In the genomic region with DNA sequence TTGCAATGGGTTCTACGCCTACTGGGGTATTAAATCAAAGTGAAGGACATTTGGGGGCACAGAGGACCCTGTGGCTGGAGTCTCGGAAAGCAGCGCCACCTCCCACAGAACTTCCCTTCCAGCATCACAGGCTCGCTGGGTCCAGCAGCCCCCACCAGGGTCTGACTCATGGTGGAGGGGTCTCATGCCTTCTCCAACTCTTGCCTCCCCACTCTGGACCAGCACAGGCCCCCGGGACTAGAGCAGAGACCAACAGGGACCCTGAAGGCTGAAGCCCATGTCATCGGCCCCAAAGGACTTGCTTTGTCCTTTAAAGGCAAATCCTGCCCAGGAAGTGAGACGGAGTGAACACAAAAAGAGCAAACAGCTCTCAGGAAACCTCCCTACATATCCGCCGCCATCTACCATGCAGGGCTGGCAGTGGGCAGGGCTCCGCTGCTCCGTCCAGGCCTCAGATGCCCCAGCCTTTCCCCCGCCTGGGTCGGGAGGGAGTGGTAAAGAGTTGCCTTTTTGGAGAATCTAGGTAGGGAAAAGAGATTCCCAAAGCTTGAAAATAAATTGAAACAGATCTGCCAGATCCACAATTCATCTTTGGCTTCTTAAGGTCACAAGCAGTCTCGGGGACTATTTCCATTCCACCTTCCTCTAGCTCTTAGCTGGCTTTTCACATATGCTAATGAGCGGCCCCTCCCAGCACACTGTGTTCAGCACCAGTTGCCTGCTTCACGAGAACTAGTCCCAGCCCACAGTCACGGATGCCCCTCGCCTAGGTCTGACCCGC, we compare ENCODE assay signal across 8 cellular contexts. TPM values are rescaled to one million over a fixed set of nuclear protein-coding genes. Genes with fewer than 3 reads are reported as not detected.
DNase-seq lines count a peak whose midpoint lies in the region; ATAC-seq and TF ChIP-seq lines count a peak whose summit lies in the region.
"Had no signal": no experiment of that assay in that cellular context is flagged by ENCODE, and none has a peak within 500 bp of the region (broad histone marks: within the 10 kb centered on the region; RNA-seq: fewer than 3 reads in every experiment).

No MANE protein-coding gene starts in this region.

- POLR2A ChIA-PET in WTC11 (lab: Charles Lee) (interaction anchor here (1.3 to 2.0 kb wide), 2 partner anchors 25 to 73 kb away, joined by 4 to 17 read pairs; no protein-coding TSS in a partner anchor), A673 (lab: Charles Lee; ENCODE audit: low non-redundant PET) (interaction anchor here (0.5 kb wide), 1 partner anchor 1175 kb away, joined by 3 read pairs; no protein-coding TSS in a partner anchor)

- H3K4me3 ChIP-seq in thoracic aorta = peak overlapping the region; percentile 78
- H3K4me3 ChIP-seq in effector memory CD4-positive, alpha-beta T cell (ENCODE audit: insufficient read depth, low read depth, low read length, poor library complexity, severe bottlenecking) = no peak overlapping the region
- H3K4me3 ChIP-seq in A673 (ENCODE audit: low read depth, low read length, poor library complexity, severe bottlenecking) = no peak overlapping the region

- ATAC-seq in HG02571 (IDR thresholded peaks at IDR 0.05; ENCODE audit: unreplicated experiment) = peak; percentile 12
- ATAC-seq in WTC11 = peak; percentile 9
- peak; percentile 3 for ATAC-seq in thoracic aorta (ENCODE audit: insufficient number of reproducible peaks, low FRiP score, low read depth)

- H3K4me1 ChIP-seq in thoracic aorta (ENCODE audit: control insufficient read depth in 1 of 2, low read depth in 2 of 2) (peaks cover 12 to 50% of the 10 kb centered on the region in 2 donors), A673 (ENCODE audit: insufficient read depth, low read length, poor library complexity, severe bottlenecking) (peaks cover 14% of the 10 kb centered on the region)
- H3K4me1 ChIP-seq in effector memory CD4-positive, alpha-beta T cell (ENCODE audit: control insufficient read depth, insufficient read depth, low read length, poor library complexity, severe bottlenecking) = peaks cover 19% of the 10 kb centered on the region

- no peaks in the 10 kb centered on the region for H3K9me3 Mint-ChIP-seq in WTC11

- TF ChIP-seq CTCF in WTC11 (IDR thresholded peaks at IDR 0.05) (no peak), thoracic aorta (IDR thresholded peaks at IDR 0.05) (no peak), A673 (conservative IDR thresholded peaks at IDR 0.05; ENCODE audit: low read depth, low read length) (no peak)

- BruUV-seq in A673 (replicated peaks; lab: Mats Ljungman, UMichigan) = no TSS peak

- DNase-seq in WTC11 (ENCODE audit: low spot score) (no peak), thoracic aorta (ENCODE audit: low spot score) (no peak), A673 (ENCODE audit: low spot score) (no peak), NCI-H2196 (lab: John Stamatoyannopoulos, UW; ENCODE audit: unreplicated experiment) (no peak)
- DNase-seq in effector memory CD4-positive, alpha-beta T cell = no peak

- peaks cover 12% of the 10 kb centered on the region for H3K27me3 ChIP-seq in layer of hippocampus (ENCODE audit: control insufficient read depth, insufficient read depth, low read length)
- H3K27me3 ChIP-seq in thoracic aorta (replicated peaks; ENCODE audit: insufficient read depth) = no peaks in the 10 kb centered on the region
- H3K27me3 ChIP-seq in effector memory CD4-positive, alpha-beta T cell (replicated peaks; ENCODE audit: control insufficient read depth, insufficient read depth, low read length, poor library complexity, severe bottlenecking) = peaks cover 38% of the 10 kb centered on the region
- H3K27me3 ChIP-seq in A673 (replicated peaks; ENCODE audit: insufficient read depth, low read depth, low read length, poor library complexity) = peaks cover 48% of the 10 kb centered on the region

- H3K4me3 Mint-ChIP-seq in WTC11 = peak overlapping the region; percentile 84

- peak overlapping the region; percentile 53 for H3K27ac Mint-ChIP-seq in WTC11

- H3K36me3 ChIP-seq in thoracic aorta (no peaks in the 10 kb centered on the region), A673 (ENCODE audit: insufficient read depth, low read length, poor library complexity, severe bottlenecking) (no peaks in the 10 kb centered on the region)
- no peaks in the 10 kb centered on the region for H3K36me3 ChIP-seq in effector memory CD4-positive, alpha-beta T cell (ENCODE audit: control insufficient read depth, insufficient read depth, low read length)

- H3K27ac ChIP-seq in layer of hippocampus (ENCODE audit: low read depth, low read length) = peak overlapping the region; percentile 82
- H3K27ac ChIP-seq in thoracic aorta = peak overlapping the region; percentile 99
- H3K27ac ChIP-seq in effector memory CD4-positive, alpha-beta T cell (ENCODE audit: insufficient read depth, low read length, poor library complexity, severe bottlenecking) = no peak overlapping the region
- no peak overlapping the region for H3K27ac ChIP-seq in A673 (ENCODE audit: low read depth, low read length, poor library complexity, severe bottlenecking)

- peaks cover 37% of the 10 kb centered on the region for H3K27me3 Mint-ChIP-seq in WTC11 (ENCODE audit: low read depth)

- peaks cover 39% of the 10 kb centered on the region for H3K4me1 Mint-ChIP-seq in WTC11

- CTCF ChIA-PET in WTC11 (lab: Charles Lee) (interaction anchor here (0.7 to 2.8 kb wide), 12 partner anchors 9 to 307 kb away, joined by 3 to 29 read pairs (median 4); a partner anchor contains a TSS), A673 (lab: Charles Lee) (interaction anchor here (0.7 kb wide), 1 partner anchor 825 kb away, joined by 3 read pairs; no protein-coding TSS in a partner anchor)

- H3K9me3 ChIP-seq in thoracic aorta (no peaks in the 10 kb centered on the region), A673 (ENCODE audit: low read depth, low read length, poor library complexity, severe bottlenecking) (no peaks in the 10 kb centered on the region)
- H3K9me3 ChIP-seq in effector memory CD4-positive, alpha-beta T cell (ENCODE audit: control insufficient read depth, low read length) = no peaks in the 10 kb centered on the region

- intact Hi-C loops in A673 (cut with micrococcal nuclease; ENCODE audit: unreplicated experiment) = no loop called here

- H3K36me3 Mint-ChIP-seq in WTC11 = no peaks in the 10 kb centered on the region; the same call in 1 of the 2 replicates

TF ChIP-seq in WTC11, 78 proteins besides CTCF, POLR2A, EP300 and RAD21:
- TF ChIP-seq GABPB1 (CRISPR knock-in tag; IDR thresholded peaks at IDR 0.05) = peak; percentile 7; the same call in 1 of the 2 replicates
- TF ChIP-seq ZNF121 (CRISPR knock-in tag; IDR thresholded peaks at IDR 0.05) = 0 out of 2 replicates have a peak, but pooled peaks have one; percentile 65
- TF ChIP-seq ZNF416 (CRISPR knock-in tag; IDR thresholded peaks at IDR 0.05) = no peak

RNA-seq across cellular contexts. Expression of a gene that starts 2.1 kb away (rescaled TPM):
- total RNA-seq in WTC11 (2021) (19.6 to 20.7 TPM (median 20.6 TPM) in 3 replicates), thoracic aorta (10 to 100 TPM; 56.0 to 67.0 TPM), A673 (2021) (0.57 TPM in 1 of 2 replicates, not detected in the other)

RNA-seq across cellular contexts. Expression of a gene that starts 36.6 kb away (rescaled TPM):
- 1.1 to 2.0 TPM (median 1.7 TPM) in 3 replicates for total RNA-seq in WTC11 (2021)
- total RNA-seq in thoracic aorta = 1 to 10 TPM; 7.7 to 8.0 TPM
- not detected in 2 replicates for total RNA-seq in A673 (2021)
- total RNA-seq: glomerular endothelial cell had no signal

Comparison
In these comparisons a context has a peak if more than half of its experiments do, and no peak if none do; other contexts are left out.
1. H3K27ac ChIP-seq: peak in layer of hippocampus (single experiment) and thoracic aorta (2 of 2); none in effector memory CD4-positive, alpha-beta T cell (single experiment) and A673 (single experiment).
2. RNA of a gene that starts 2.1 kb away (total RNA-seq): 56.0 to 67.0 TPM in thoracic aorta and 19.6 to 20.7 TPM in WTC11; 0.57 TPM in A673; every median in the first group is over 10 times any median in the second.
3. Peak in every context shown above with its lines, with median percentiles within 50 percentile points of each other: ATAC-seq.